In genomic region chr10:119542357-119542989, GRCh38 we compare ENCODE assay signal across 8 cellular contexts. TPM values are rescaled to one million over a fixed set of nuclear protein-coding genes. Genes with fewer than 3 reads are reported as not detected.
DNase-seq lines count a peak whose midpoint lies in the region; ATAC-seq, FAIRE-seq and TF ChIP-seq lines count a peak whose summit lies in the region.

TSS of gene RGS10 (minus strand) at chr10:119542719. CDS start at chr10:119542638, 81 bp downstream.

- ATAC-seq in activated B cell treated with CpG ODN at 0.5 μM for 24 hours (ENCODE audit: low read depth): peak; percentile 79
- ATAC-seq in HepG2: peak; percentile 63; the same call in 2 of the 3 replicates
- no peak for ATAC-seq in HG03469 (IDR thresholded peaks at IDR 0.05; ENCODE audit: unreplicated experiment)

- intact Hi-C loops in activated B cell treated with CpG ODN at 0.5 μM for 24 hours (cut with micrococcal nuclease): loop anchor here (1.0 to 5.0 kb wide), 7 partner anchors 40 to 975 kb away; partner anchors contain the start of genes BAG3 and PRDX3
- intact Hi-C loops in HepG2 (cut with micrococcal nuclease; ENCODE audit: unreplicated experiment): loop anchor here (5.0 kb wide), 1 partner anchor 45 kb away; no protein-coding TSS in a partner anchor

- TF ChIP-seq POLR2A in HepG2 (IDR thresholded peaks at IDR 0.05; ENCODE audit: insufficient read depth in 1 of 2, low read depth in 2 of 2, low read length in 2 of 2): no peak

- H3K4me1 ChIP-seq in HAP-1: peaks cover 20% of the 10 kb centered on the region
- no peaks in the 10 kb centered on the region for H3K4me1 ChIP-seq in MM.1S (ENCODE audit: low read length)
- H3K4me1 ChIP-seq in HepG2 (ENCODE audit: insufficient read depth, low read length): peaks cover 28% of the 10 kb centered on the region

- 10% methylated on average over 25 of the region's 77 CpGs for WGBS in HepG2 (ENCODE audit: low lambda C conversion rate)

- TF ChIP-seq CTCF in GM10266 (IDR thresholded peaks at IDR 0.05; ENCODE audit: control insufficient read depth, insufficient read depth, low read depth, missing control alignments) (no peak), MM.1S (IDR thresholded peaks at IDR 0.05; ENCODE audit: low read length) (no peak), activated B cell treated with CpG ODN at 0.5 μM for 24 hours (IDR thresholded peaks at IDR 0.05) (no peak), chondrocyte (IDR thresholded peaks at IDR 0.05) (no peak), HepG2 (CRISPR knock-in tag; IDR thresholded peaks at IDR 0.05) (no peak)

- no peaks in the 10 kb centered on the region for H3K27me3 ChIP-seq in HAP-1 (ENCODE audit: low read depth)
- no peaks in the 10 kb centered on the region for H3K27me3 ChIP-seq in MM.1S (replicated peaks; ENCODE audit: insufficient read depth, low read length)
- H3K27me3 ChIP-seq in HepG2 (ENCODE audit: control insufficient read depth in 1 of 2, insufficient read depth in 2 of 2, low read length in 2 of 2): peaks cover 6 to 45% of the 10 kb centered on the region in 2 experiments; a peak in 4 of 5 replicates

- H3K36me3 ChIP-seq in HAP-1 (replicated peaks) (no peaks in the 10 kb centered on the region), MM.1S (replicated peaks; ENCODE audit: insufficient read depth, low read length) (no peaks in the 10 kb centered on the region), HepG2 (replicated peaks in 1 of 2; ENCODE audit: control insufficient read depth in 1 of 2, insufficient read depth in 2 of 2, low read length in 2 of 2) (no peaks in the 10 kb centered on the region)

- H3K27me3 Mint-ChIP-seq in activated B cell treated with CpG ODN at 0.5 μM for 24 hours (peaks cover 2% of the 10 kb centered on the region), chondrocyte (ENCODE audit: low read depth) (peaks cover under 1% of the 10 kb centered on the region)

- H3K9ac ChIP-seq in MM.1S (ENCODE audit: low read length): peak within 1 kb of the TSS; percentile 74
- 0 out of 2 replicates have a peak within 1 kb of the TSS, but pooled peaks have one; percentile 4 for H3K9ac ChIP-seq in HepG2 (ENCODE audit: insufficient read depth, low read depth, low read length)

- POLR2A ChIA-PET in activated B cell treated with CpG ODN at 0.5 μM for 24 hours (lab: Charles Lee): interaction anchor here (0.6 to 2.2 kb wide), 19 partner anchors 15 to 450 kb away, joined by 3 to 36 read pairs (median 4); partner anchors contain the start of genes BAG3 and GRK5
- POLR2A ChIA-PET in HepG2 (lab: Yijun Ruan, JAX): no interaction called here

- H3K4me2 ChIP-seq in MM.1S (ENCODE audit: low read depth, low read length) (peak within 1 kb of the TSS; percentile 94), HepG2 (ENCODE audit: low read depth, low read length) (peak within 1 kb of the TSS; percentile 85)

- H3K27ac ChIP-seq in MM.1S (ENCODE audit: low read length) (peak within 1 kb of the TSS; percentile 52; the same call in 1 of the 2 replicates), HepG2 (ENCODE audit: extremely low read length, insufficient read depth, low read length) (no peak within 1 kb of the TSS)

- peak within 1 kb of the TSS; percentile 87 for H3K27ac Mint-ChIP-seq in activated B cell treated with CpG ODN at 0.5 μM for 24 hours
- peak within 1 kb of the TSS; percentile 78 for H3K27ac Mint-ChIP-seq in chondrocyte (ENCODE audit: unreplicated experiment)

- peak within 1 kb of the TSS; percentile 69 for H3K4me3 ChIP-seq in HAP-1
- H3K4me3 ChIP-seq in MM.1S (ENCODE audit: low read length): peak within 1 kb of the TSS; percentile 86
- H3K4me3 ChIP-seq in HepG2 (replicated peaks in 1 of 3; ENCODE audit: insufficient read depth in 1 of 3, low read depth in 2 of 3, low read length in 3 of 3): peak within 1 kb of the TSS; percentile 46 to 71 (median 55)

- no peaks in the 10 kb centered on the region for H3K9me3 Mint-ChIP-seq in activated B cell treated with CpG ODN at 0.5 μM for 24 hours
- no peaks in the 10 kb centered on the region for H3K9me3 Mint-ChIP-seq in chondrocyte (ENCODE audit: low read depth)

- H3K79me2 ChIP-seq in MM.1S (ENCODE audit: low read length): peaks cover 8% of the 10 kb centered on the region; the same call in 1 of the 2 replicates
- no peaks in the 10 kb centered on the region for H3K79me2 ChIP-seq in HepG2 (ENCODE audit: insufficient read depth, low read length)

- H3K9me2 ChIP-seq in MM.1S (replicated peaks; ENCODE audit: insufficient read depth, low read length): no peaks in the 10 kb centered on the region

- no peak for TF ChIP-seq EP300 in HepG2 (IDR thresholded peaks at IDR 0.05; ENCODE audit: low read depth in 2 of 2, low read length in 2 of 2)
- TF ChIP-seq EP300 in HepG2 (CRISPR knock-in tag; IDR thresholded peaks at IDR 0.05; ENCODE audit: borderline replicate concordance): no peak

- H3F3A ChIP-seq in MM.1S (ENCODE audit: insufficient read depth, low read length): no peaks in the 10 kb centered on the region

- H3K4me1 Mint-ChIP-seq in activated B cell treated with CpG ODN at 0.5 μM for 24 hours (peaks cover 45% of the 10 kb centered on the region), chondrocyte (ENCODE audit: low read depth) (peaks cover 35% of the 10 kb centered on the region)

- in situ Hi-C loops in HAP-1 (cut with MboI; ENCODE audit: low sequenced_read_pairs) (no loop called here), HepG2 (cut with HindIII; ENCODE audit: extremely low pct_ligation_motif_present, low pct_unique_long_range_greater_than_20kb) (loop anchor here (5.0 to 25.0 kb wide), 2 partner anchors 40 to 355 kb away; partner anchors contain the start of gene PRDX3)

- peak within 1 kb of the TSS; percentile 95 for H2AFZ ChIP-seq in MM.1S (ENCODE audit: low read length)
- no peak within 1 kb of the TSS for H2AFZ ChIP-seq in HepG2 (ENCODE audit: low read length)

- H4K20me1 ChIP-seq in MM.1S (ENCODE audit: insufficient read depth, low read length) (no peaks in the 10 kb centered on the region), HepG2 (ENCODE audit: insufficient read depth, low read length) (no peaks in the 10 kb centered on the region)

- peak within 1 kb of the TSS; percentile 91 for H3K4me3 Mint-ChIP-seq in activated B cell treated with CpG ODN at 0.5 μM for 24 hours
- H3K4me3 Mint-ChIP-seq in chondrocyte (ENCODE audit: unreplicated experiment): peak within 1 kb of the TSS; percentile 77

- DNase-seq in GM10266 (ENCODE audit: extremely low spot score) (peak; percentile 90), HAP-1 (ENCODE audit: low spot score in 2 of 2) (peak; percentile 86 to 90), MM.1S (peak; percentile 86), activated B cell treated with CpG ODN at 0.5 μM for 24 hours (peak; percentile 67), chondrocyte (ENCODE audit: low spot score) (no peak), HepG2 (ENCODE audit: low spot score) (no peak)
- peak; percentile 87 for DNase-seq in stimulated activated CD4-positive, alpha-beta T cell treated with anti-CD3 and anti-CD28 coated beads, Interleukin-4, amount 100 ng/mL, for 24 hours

- no peaks in the 10 kb centered on the region for H3K36me3 Mint-ChIP-seq in activated B cell treated with CpG ODN at 0.5 μM for 24 hours (ENCODE audit: low read depth)
- H3K36me3 Mint-ChIP-seq in chondrocyte (ENCODE audit: low read depth): no peaks in the 10 kb centered on the region

- H3K9me3 ChIP-seq in HAP-1 (no peaks in the 10 kb centered on the region), MM.1S (replicated peaks; ENCODE audit: insufficient read depth, low read length) (no peaks in the 10 kb centered on the region), HepG2 (ENCODE audit: low read length) (no peaks in the 10 kb centered on the region)

- TF ChIP-seq RAD21 in HepG2 (CRISPR knock-in tag; IDR thresholded peaks at IDR 0.05): no peak

- no peak for FAIRE-seq in HepG2 (lab: Jason Lieb, UNC)

- CTCF ChIA-PET in activated B cell treated with CpG ODN at 0.5 μM for 24 hours (lab: Charles Lee): interaction anchor here (0.7 to 4.4 kb wide), 16 partner anchors 9 to 343 kb away, joined by 3 to 36 read pairs (median 4); partner anchors contain the start of gene GRK5
- CTCF ChIA-PET in HepG2 (lab: Yijun Ruan, JAX; ENCODE audit: low intra/inter-chr PET ratio, low total read pairs): interaction anchor here (0.7 kb wide), 1 partner anchor 97 kb away, joined by 3 read pairs; no protein-coding TSS in a partner anchor

- no TSS peak for BruUV-seq in HepG2 (replicated peaks; lab: Mats Ljungman, UMichigan)

TF ChIP-seq in HepG2, 621 proteins besides CTCF, POLR2A, EP300 and RAD21 (continues in another document):
- peak; percentile 41; the same call in 1 of the 2 replicates for TF ChIP-seq MYC (CRISPR knock-in tag; IDR thresholded peaks at IDR 0.05; ENCODE audit: borderline replicate concordance)
- TF ChIP-seq ZNF263 (CRISPR knock-in tag; IDR thresholded peaks at IDR 0.05): peak; percentile 90
- 0 out of 2 replicates have a peak, but pooled peaks have one; percentile 39 for TF ChIP-seq GABPB1 (CRISPR knock-in tag; IDR thresholded peaks at IDR 0.05)
- 0 out of 2 replicates have a peak, but pooled peaks have one; percentile 10 for TF ChIP-seq ZNF563 (CRISPR knock-in tag; IDR thresholded peaks at IDR 0.05)
- TF ChIP-seq SAP130 (CRISPR knock-in tag; IDR thresholded peaks at IDR 0.05; ENCODE audit: low read depth): 0 out of 2 replicates have a peak, but pooled peaks have one; percentile 13

RNA-seq across cellular contexts. Expression of gene RGS10, which starts in this region (rescaled TPM):
- total RNA-seq in activated B cell treated with CpG ODN at 0.5 μM for 24 hours: 53.5 and 56.6 TPM in 2 replicates
- 17.8 to 19.7 TPM (median 19.0 TPM) in 3 replicates for total RNA-seq in chondrocyte
- 1.1 and 1.7 TPM in 2 replicates for total RNA-seq in HepG2 (2016; rRNA removed; fragmentation: Illumina TruSeq; extraction: Trizol)
- total RNA-seq in HepG2 (2016; cell fraction: cytosol; rRNA removed; fragmentation: Illumina TruSeq; extraction: Trizol; ENCODE audit: low read depth): 2.3 and 4.0 TPM in 2 replicates
- total RNA-seq in HepG2 (2016; cell fraction: insoluble cytoplasmic fraction; rRNA removed; fragmentation: Illumina TruSeq; extraction: Trizol): 1.3 and 2.0 TPM in 2 replicates
- total RNA-seq in HepG2 (2016; cell fraction: membrane; rRNA removed; fragmentation: Illumina TruSeq; extraction: Trizol): 2.3 and 2.4 TPM in 2 replicates
- total RNA-seq in HepG2 (2016; cell fraction: nucleus; rRNA removed; fragmentation: Illumina TruSeq; extraction: Trizol): 0.78 and 1.1 TPM in 2 replicates
- polyA plus RNA-seq in HepG2 (2011; rRNA removed): 4.1 and 5.1 TPM in 2 replicates
- 2.9 and 4.0 TPM in 2 replicates for polyA plus RNA-seq in HepG2 (2011; cell fraction: cytosol; rRNA removed)
- 1.2 and 1.3 TPM in 2 replicates for polyA plus RNA-seq in HepG2 (2011; cell fraction: nucleus; rRNA removed)
- polyA plus RNA-seq in HepG2 (2012): 1.4 and 3.1 TPM in 2 replicates
- polyA plus RNA-seq in HepG2 (2016; cell fraction: cytosol; fragmentation: Illumina TruSeq; extraction: Trizol; ENCODE audit: low read depth): 3.3 and 5.1 TPM in 2 replicates
- polyA plus RNA-seq in HepG2 (2016; cell fraction: insoluble cytoplasmic fraction; fragmentation: Illumina TruSeq; extraction: Trizol; ENCODE audit: low read depth): 2.4 and 3.6 TPM in 2 replicates
- 3.3 TPM in 2 replicates for polyA plus RNA-seq in HepG2 (2016; cell fraction: membrane; fragmentation: Illumina TruSeq; extraction: Trizol; ENCODE audit: low read depth)
- 0.67 and 1.8 TPM in 2 replicates for polyA plus RNA-seq in HepG2 (2016; cell fraction: nucleus; fragmentation: Illumina TruSeq; extraction: Trizol; ENCODE audit: insufficient read depth, low read depth)
- polyA minus RNA-seq in HepG2 (2011; rRNA and poly(A)+ RNA removed; ENCODE audit: low replicate concordance): 1.3 and 2.3 TPM in 2 replicates
- 1.3 and 2.1 TPM in 2 replicates for polyA minus RNA-seq in HepG2 (2011; cell fraction: cytosol; rRNA and poly(A)+ RNA removed)
- 0.99 and 1.8 TPM in 2 replicates for polyA minus RNA-seq in HepG2 (2011; cell fraction: nucleus; rRNA and poly(A)+ RNA removed)

Comparison
In these comparisons a context has a peak if more than half of its experiments do, and no peak if none do; other contexts are left out.
1. DNase-seq: peak in GM10266 (single experiment), HAP-1 (2 of 2), MM.1S (single experiment), activated B cell treated with CpG ODN at 0.5 μM for 24 hours (single experiment) and stimulated activated CD4-positive, alpha-beta T cell treated with anti-CD3 and anti-CD28 coated beads, Interleukin-4, amount 100 ng/mL, for 24 hours (single experiment); none in chondrocyte (single experiment) and HepG2 (single experiment).
2. Peak in every context shown above with its lines, with median percentiles within 50 percentile points of each other: H3K4me3 ChIP-seq.